24 cellular contexts compared by ENCODE assay signal in the genomic region with DNA sequence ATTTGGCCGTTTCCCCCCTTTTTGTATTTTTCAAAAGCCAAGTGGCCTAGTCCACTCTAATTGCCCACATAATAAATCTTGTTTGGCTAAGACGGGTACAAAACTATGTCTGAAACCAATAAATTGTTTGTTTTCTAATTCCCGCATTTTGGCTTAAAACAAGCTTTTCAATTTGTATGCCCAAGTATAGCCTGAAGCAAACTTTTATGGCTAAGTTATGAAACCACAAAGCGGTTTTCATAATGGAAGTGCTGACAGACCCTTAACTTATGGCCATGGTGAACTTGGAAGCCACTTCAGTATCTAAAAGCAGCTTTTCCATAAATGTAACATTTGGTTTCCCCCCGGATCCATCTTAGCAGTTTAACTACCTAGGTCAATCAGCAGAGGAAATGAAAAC.
"Had no signal": no experiment of that assay in that cellular context is flagged by ENCODE, and none has a peak within 500 bp of the region (broad histone marks: within the 10 kb centered on the region; RNA-seq: fewer than 3 reads in every experiment).

No MANE protein-coding gene starts in this region.

- H3K27ac ChIP-seq: ascending aorta, Peyer's patch, WERI-Rb-1 had no signal

- H3K9me3 Mint-ChIP-seq: activated naive CD4-positive, alpha-beta T cell treated with anti-CD3 and anti-CD28 coated beads, Interleukin-2, amount 50 U/mL, for 72 hours; activated naive CD8-positive, alpha-beta T cell treated with anti-CD3 and anti-CD28 coated beads, Interleukin-2, amount 50 U/mL, for 24 hours; T-cell had no signal

- H3K4me1 ChIP-seq: Peyer's patch had no signal

- ATAC-seq: activated CD4-positive, alpha-beta T cell treated with anti-CD3 and anti-CD28 coated beads for 36 hours; activated naive CD4-positive, alpha-beta T cell treated with anti-CD3 and anti-CD28 coated beads, Interleukin-2, amount 50 U/mL, for 72 hours; activated naive CD8-positive, alpha-beta T cell treated with anti-CD3 and anti-CD28 coated beads, Interleukin-2, amount 50 U/mL, for 24 hours; activated T-cell treated with anti-CD3 and anti-CD28 coated beads, Interleukin-2, amount 50 U/mL, for 4 hours; T-cell had no signal

- H3K36me3 ChIP-seq: ascending aorta, WERI-Rb-1 had no signal

- H3K4me3 ChIP-seq: ascending aorta, body of pancreas, Peyer's patch had no signal

- H3K9me3 ChIP-seq: ascending aorta, body of pancreas, Peyer's patch had no signal

- H3K27ac Mint-ChIP-seq: activated CD4-positive, alpha-beta T cell treated with anti-CD3 and anti-CD28 coated beads for 36 hours; activated naive CD4-positive, alpha-beta T cell treated with anti-CD3 and anti-CD28 coated beads, Interleukin-2, amount 50 U/mL, for 72 hours; activated naive CD8-positive, alpha-beta T cell treated with anti-CD3 and anti-CD28 coated beads, Interleukin-2, amount 50 U/mL, for 24 hours; T-cell had no signal

- H3K4me3 Mint-ChIP-seq: activated CD4-positive, alpha-beta T cell treated with anti-CD3 and anti-CD28 coated beads for 36 hours; activated naive CD8-positive, alpha-beta T cell treated with anti-CD3 and anti-CD28 coated beads, Interleukin-2, amount 50 U/mL, for 24 hours; activated T-cell treated with anti-CD3 and anti-CD28 coated beads, Interleukin-2, amount 50 U/mL, for 4 hours; T-cell had no signal

- DNase-seq: activated CD4-positive, alpha-beta T cell treated with anti-CD3 and anti-CD28 coated beads for 36 hours; activated CD4-positive, alpha-beta T cell treated with anti-CD3 and anti-CD28 coated beads, Interleukin-2, amount 50 U/mL, for 4 hours; activated effector memory CD4-positive, alpha-beta T cell treated with anti-CD3 and anti-CD28 coated beads, Interleukin-2, amount 50 U/mL, for 16 hours; activated naive CD4-positive, alpha-beta T cell treated with Interleukin-2 at 50 U/mL for 16 hours; activated naive CD8-positive, alpha-beta T cell treated with anti-CD3 and anti-CD28 coated beads, Interleukin-2, amount 50 U/mL, for 24 hours; activated T-cell treated with anti-CD3 and anti-CD28 coated beads, Interleukin-2, amount 50 U/mL, for 4 hours; amniotic stem cell; body of pancreas; central memory CD4-positive, alpha-beta T cell; Kasumi-1; NCI-H1048; NCI-H146; NCI-H187 treated with DMSO at 0.1 percent for 48 hours; NCI-H2081 treated with DMSO at 0.1 percent for 48 hours; NCI-H446; NCI-H524; Peyer's patch; SHP77 treated with DMSO at 0.1 percent for 48 hours; T-cell; T-helper 2 cell; T1000; WERI-Rb-1 had no signal
